8 cellular contexts compared by ENCODE assay signal in the genomic region with DNA sequence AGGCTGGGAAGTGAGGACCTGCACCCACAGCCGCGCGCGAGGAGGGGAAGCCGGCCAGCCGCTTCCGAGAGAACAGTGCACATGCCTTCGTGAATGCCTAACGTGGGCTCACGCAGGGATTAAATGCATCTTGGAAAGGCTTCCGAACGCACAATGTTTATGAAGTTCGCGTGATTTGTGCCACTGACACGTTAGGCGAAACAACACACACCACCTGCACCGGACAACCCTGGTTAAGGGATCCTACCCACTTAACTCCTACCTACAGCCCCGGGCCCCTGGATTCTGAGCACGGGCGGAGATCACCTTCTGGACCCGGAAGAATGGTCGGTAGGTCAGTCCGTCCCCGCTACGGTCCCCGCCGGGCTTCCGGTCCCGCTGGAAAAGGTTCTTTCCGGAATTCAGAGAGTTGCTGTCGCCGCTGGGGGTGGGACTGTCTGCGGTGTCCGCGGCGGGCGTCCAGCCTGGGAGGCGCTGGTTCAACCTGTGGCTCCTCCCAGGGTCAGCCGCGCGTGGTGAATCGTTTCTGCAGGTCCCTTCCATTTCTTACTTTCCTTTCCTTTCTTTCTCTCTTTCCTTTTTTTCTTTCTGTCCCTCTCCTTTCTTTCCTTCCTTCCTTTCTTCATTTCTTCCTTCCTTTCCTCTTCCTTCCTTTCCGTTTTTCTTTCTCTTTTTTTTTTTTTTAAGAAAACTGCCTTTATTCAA. TPM values are rescaled to one million over a fixed set of nuclear protein-coding genes. Genes with fewer than 3 reads are reported as not detected.
DNase-seq lines count a peak whose midpoint lies in the region; ATAC-seq and TF ChIP-seq lines count a peak whose summit lies in the region.

A gene with protein sequence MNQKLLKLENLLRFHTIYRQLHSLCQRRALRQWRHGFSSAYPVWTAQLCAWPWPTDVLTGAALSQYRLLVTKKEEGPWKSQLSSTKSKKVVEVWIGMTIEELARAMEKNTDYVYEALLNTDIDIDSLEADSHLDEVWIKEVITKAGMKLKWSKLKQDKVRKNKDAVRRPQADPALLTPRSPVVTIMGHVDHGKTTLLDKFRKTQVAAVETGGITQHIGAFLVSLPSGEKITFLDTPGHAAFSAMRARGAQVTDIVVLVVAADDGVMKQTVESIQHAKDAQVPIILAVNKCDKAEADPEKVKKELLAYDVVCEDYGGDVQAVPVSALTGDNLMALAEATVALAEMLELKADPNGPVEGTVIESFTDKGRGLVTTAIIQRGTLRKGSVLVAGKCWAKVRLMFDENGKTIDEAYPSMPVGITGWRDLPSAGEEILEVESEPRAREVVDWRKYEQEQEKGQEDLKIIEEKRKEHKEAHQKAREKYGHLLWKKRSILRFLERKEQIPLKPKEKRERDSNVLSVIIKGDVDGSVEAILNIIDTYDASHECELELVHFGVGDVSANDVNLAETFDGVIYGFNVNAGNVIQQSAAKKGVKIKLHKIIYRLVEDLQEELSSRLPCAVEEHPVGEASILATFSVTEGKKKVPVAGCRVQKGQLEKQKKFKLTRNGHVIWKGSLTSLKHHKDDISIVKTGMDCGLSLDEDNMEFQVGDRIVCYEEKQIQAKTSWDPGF (minus strand): TSS at position 325 of the 705 bp plus-strand sequence. CDS start 5,373 bp downstream, outside the sequence.

- H3K4me1 Mint-ChIP-seq in activated T-cell treated with anti-CD3 and anti-CD28 coated beads, Interleukin-2, amount 50 U/mL, for 4 hours (ENCODE audit: low read depth), result peaks cover 19% of the 10 kb centered on the region

- intact Hi-C loops in Panc1 (cut with micrococcal nuclease; ENCODE audit: unreplicated experiment), result no loop called here

- CTCF ChIA-PET in Panc1 (lab: Charles Lee), result no interaction called here

- peaks cover 4% of the 10 kb centered on the region for H3K36me3 ChIP-seq in Panc1 (ENCODE audit: control insufficient read depth, insufficient read depth, low read length)
- peaks cover under 1 to 14% of the 10 kb centered on the region in 2 donors for H3K36me3 ChIP-seq in muscle layer of duodenum (ENCODE audit: control insufficient read depth in 1 of 2, insufficient read depth in 2 of 2, low read length in 2 of 2)

- H3K27me3 Mint-ChIP-seq in activated T-cell treated with anti-CD3 and anti-CD28 coated beads, Interleukin-2, amount 50 U/mL, for 4 hours (ENCODE audit: low read depth), result peaks cover 2% of the 10 kb centered on the region

- peak within 1 kb of the TSS; percentile 96 for H3K4me3 Mint-ChIP-seq in activated T-cell treated with anti-CD3 and anti-CD28 coated beads, Interleukin-2, amount 50 U/mL, for 4 hours

- H3K4me1 ChIP-seq in Panc1 (ENCODE audit: control insufficient read depth, insufficient read depth, low read length) (peaks cover 9% of the 10 kb centered on the region; the same call in 1 of the 2 replicates), muscle layer of duodenum (ENCODE audit: control insufficient read depth in 1 of 2, insufficient read depth in 2 of 2, low read length in 2 of 2) (peaks cover 5 to 10% of the 10 kb centered on the region in 2 donors)

- ATAC-seq in GM21723 (IDR thresholded peaks at IDR 0.05; ENCODE audit: unreplicated experiment), result peak; percentile 94
- ATAC-seq in Panc1, result peak; percentile 99
- peak; percentile 95 to 99 for ATAC-seq in activated T-cell treated with anti-CD3 and anti-CD28 coated beads, Interleukin-2, amount 50 U/mL, for 4 hours
- peak; percentile 99 for ATAC-seq in esophagus mucosa

- H3K27me3 ChIP-seq in Panc1 (ENCODE audit: control insufficient read depth, insufficient read depth, low read length) (no peaks in the 10 kb centered on the region), muscle layer of duodenum (ENCODE audit: low read depth, low read length) (no peaks in the 10 kb centered on the region)

- in situ Hi-C loops in Panc1 (cut with HindIII; ENCODE audit: low pct_unique_long_range_greater_than_20kb, low sequenced_read_pairs), result no loop called here

- DNase-seq in DMS79 treated with DMSO at 0.1 percent for 48 hours (lab: John Stamatoyannopoulos, UW) (peak; percentile 88), KG1 (lab: John Stamatoyannopoulos, UW) (peak; percentile 87), Panc1 (ENCODE audit: low read depth, low spot score) (peak; percentile 87)
- peak; percentile 79 for DNase-seq in activated T-cell treated with anti-CD3 and anti-CD28 coated beads, Interleukin-2, amount 50 U/mL, for 4 hours
- peak; percentile 83 for DNase-seq in stimulated activated CD8-positive, alpha-beta memory T cell treated with anti-CD3 and anti-CD28 coated beads, Interleukin-7, amount 100 ng/mL, for 4 hours (ENCODE audit: low read depth in 2 of 2)

- H3K27ac ChIP-seq in Panc1 (ENCODE audit: low read length) (peak within 1 kb of the TSS; percentile 99), muscle layer of duodenum (ENCODE audit: low read length) (peak within 1 kb of the TSS; percentile 95)

- H3K9me3 ChIP-seq in Panc1 (ENCODE audit: control insufficient read depth, insufficient read depth, low read depth, low read length), result no peaks in the 10 kb centered on the region
- H3K9me3 ChIP-seq in muscle layer of duodenum (ENCODE audit: control insufficient read depth in 1 of 2, low read length in 2 of 2), result no peaks in the 10 kb centered on the region

- no peak for TF ChIP-seq CTCF in Panc1 (IDR thresholded peaks at IDR 0.05)

- H3K9me3 Mint-ChIP-seq in activated T-cell treated with anti-CD3 and anti-CD28 coated beads, Interleukin-2, amount 50 U/mL, for 4 hours, result no peaks in the 10 kb centered on the region

- H3K4me3 ChIP-seq in Panc1 (ENCODE audit: low read depth in 2 of 2, low read length in 2 of 2), result peak within 1 kb of the TSS; percentile 89 to 95
- H3K4me3 ChIP-seq in muscle layer of duodenum (ENCODE audit: low read depth in 1 of 2, low read length in 2 of 2), result peak within 1 kb of the TSS; percentile 81 to 89

- peaks cover 5% of the 10 kb centered on the region for H3K36me3 Mint-ChIP-seq in activated T-cell treated with anti-CD3 and anti-CD28 coated beads, Interleukin-2, amount 50 U/mL, for 4 hours (ENCODE audit: insufficient read depth)

- no TSS peak for BruUV-seq in Panc1 (replicated peaks; lab: Mats Ljungman, UMichigan)

- POLR2A ChIA-PET in Panc1 (lab: Charles Lee), result interaction anchor here (0.7 kb wide), 2 partner anchors 250 to 448 kb away, joined by 5 to 15 read pairs; a partner anchor contains a TSS

RNA-seq across cellular contexts. Expression of the gene that starts here (rescaled TPM):
- total RNA-seq in Panc1 (2021; ENCODE audit: unreplicated experiment) (34.1 TPM), esophagus mucosa (24.5 TPM)
- 23.0 TPM for polyA plus RNA-seq in Panc1 (2012; ENCODE audit: insufficient read length)
- 10 to 100 TPM; 55.6 to 59.8 (median 58.1) TPM for total RNA-seq in activated T-cell treated with anti-CD3 and anti-CD28 coated beads, Interleukin-2, amount 50 U/mL, for 4 hours

Comparison
In these comparisons a context has a peak if more than half of its experiments do, and no peak if none do; other contexts are left out.
1. Peak in every context shown above with its lines: DNase-seq, ATAC-seq, H3K4me3 ChIP-seq and H3K27ac ChIP-seq.